Comparison of ENCODE assay signal across 26 cellular contexts in the genomic region with DNA sequence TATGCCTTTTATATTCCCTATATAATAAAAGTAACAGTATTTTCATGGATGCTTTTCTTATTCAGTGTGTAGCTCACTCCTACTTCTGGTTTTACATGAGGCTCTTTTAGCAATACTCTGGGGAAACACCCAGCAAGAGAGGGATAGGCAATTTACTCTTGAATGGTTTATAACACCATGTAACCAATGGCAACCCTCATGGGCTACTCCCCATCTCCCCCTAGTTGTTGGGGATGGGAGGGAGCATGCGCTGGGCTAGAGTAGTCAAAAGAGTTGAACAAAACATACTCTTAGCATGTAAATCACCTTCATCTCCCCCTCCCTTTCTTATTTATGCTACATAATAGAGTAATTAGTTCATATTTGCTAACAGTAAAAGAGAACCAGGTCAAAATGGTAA.
DNase-seq lines count a peak whose midpoint lies in the region; ATAC-seq, FAIRE-seq and TF ChIP-seq lines count a peak whose summit lies in the region.
"Had no signal": no experiment of that assay in that cellular context is flagged by ENCODE, and none has a peak within 500 bp of the region (broad histone marks: within the 10 kb centered on the region; RNA-seq: fewer than 3 reads in every experiment).

No MANE protein-coding gene starts in this region.

- no peak for TF ChIP-seq CTCF in NB4 (IDR thresholded peaks at IDR 0.05; ENCODE audit: low read depth, low read length)
- no peak for TF ChIP-seq CTCF in K562 (IDR thresholded peaks at IDR 0.05 in 2 of 3, conservative IDR thresholded peaks at IDR 0.05 in 1 of 3; ENCODE audit: insufficient read depth in 2 of 3, low read depth in 1 of 3, low read length in 3 of 3)
- peak; percentile 36 for TF ChIP-seq CTCF in nephron progenitor cell (IDR thresholded peaks at IDR 0.05)

- H3K4me2 ChIP-seq in K562 (ENCODE audit: insufficient read depth, low read length), result no peak overlapping the region
- H3K4me2 ChIP-seq: KMS-11 had no signal

- TF ChIP-seq POLR2A in NB4 (IDR thresholded peaks at IDR 0.05; ENCODE audit: extremely low read depth, insufficient read length), result no peak
- TF ChIP-seq POLR2A in K562 (conservative IDR thresholded peaks at IDR 0.05), result no peak

- CTCF ChIA-PET in K562 (lab: Yijun Ruan, JAX; ENCODE audit: low intra/inter-chr PET ratio), result no interaction called here

- 10% methylated on average over 1 of the region's 1 CpG for WGBS in K562 (ENCODE audit: insufficient coverage, low coverage, missing lambda C conversion rate)

- H3K27me3 Mint-ChIP-seq in nephron progenitor cell (ENCODE audit: low read depth, poor library complexity), result peaks cover 15% of the 10 kb centered on the region
- H3K27me3 Mint-ChIP-seq: activated naive CD8-positive, alpha-beta T cell treated with anti-CD3 and anti-CD28 coated beads, Interleukin-2, amount 50 U/mL, for 24 hours had no signal

- BruUV-seq in K562 (replicated peaks; lab: Mats Ljungman, UMichigan), result no TSS peak

- POLR2A ChIA-PET in K562 (lab: Yijun Ruan, JAX), result interaction anchor here (1.3 kb wide), 1 partner anchor 846 kb away, joined by 3 read pairs; no protein-coding TSS in a partner anchor

- no peak overlapping the region for H3K27ac ChIP-seq in K562 (ENCODE audit: extremely low read depth, low read depth, low read length)
- H3K27ac ChIP-seq: esophagus squamous epithelium, gastrocnemius medialis, KMS-11, SJCRH30, skin epidermis had no signal

- H3K4me1 Mint-ChIP-seq in nephron progenitor cell, result peaks cover 37% of the 10 kb centered on the region
- H3K4me1 Mint-ChIP-seq: activated CD8-positive, alpha-beta memory T cell treated with anti-CD3 and anti-CD28 coated beads, Interleukin-2, amount 10 ng/mL, durations not matched to agents 7 days and 5 days; activated naive CD8-positive, alpha-beta T cell treated with anti-CD3 and anti-CD28 coated beads, Interleukin-2, amount 50 U/mL, for 24 hours; stimulated activated memory B cell treated with anti-CD40 and anti-IgM and Interleukin-4, amounts not matched to agents 10 μg/mL and 1 μg/mL and 100 μg/mL, for 72 hours had no signal

- H3K27ac Mint-ChIP-seq in nephron progenitor cell, result no peak overlapping the region
- H3K27ac Mint-ChIP-seq: activated CD8-positive, alpha-beta memory T cell treated with anti-CD3 and anti-CD28 coated beads, Interleukin-2, amount 10 ng/mL, durations not matched to agents 7 days and 5 days; activated naive CD8-positive, alpha-beta T cell treated with anti-CD3 and anti-CD28 coated beads, Interleukin-2, amount 50 U/mL, for 24 hours; activated T-helper 2 cell treated with anti-CD3 and anti-CD28 coated beads, Interferon-gamma antibody, Interleukin-2, Interleukin-4, amounts not matched to agents 10 μg/mL and 5 μg/mL and 100 μg/mL, durations not matched to agents 14 hours and 24 hours and 36 hours; effector memory CD8-positive, alpha-beta T cell; stimulated activated memory B cell treated with anti-CD40 and anti-IgM and Interleukin-4, amounts not matched to agents 10 μg/mL and 1 μg/mL and 100 μg/mL, for 72 hours; T-helper 1 cell treated with Interleukin-12 subunit alpha and Interleukin-12 subunit beta and Interleukin-4 antibody, amounts not matched to agents 30 μg/mL and 1 μg/mL, for 36 hours had no signal

- no peak overlapping the region for H3K9ac ChIP-seq in K562 (ENCODE audit: insufficient read depth in 1 of 2, low read depth in 2 of 2, low read length in 2 of 2)
- H3K9ac ChIP-seq: KMS-11 had no signal

- no peaks in the 10 kb centered on the region for H3K9me3 Mint-ChIP-seq in nephron progenitor cell
- H3K9me3 Mint-ChIP-seq: activated naive CD8-positive, alpha-beta T cell treated with anti-CD3 and anti-CD28 coated beads, Interleukin-2, amount 50 U/mL, for 24 hours; activated T-helper 2 cell treated with anti-CD3 and anti-CD28 coated beads, Interferon-gamma antibody, Interleukin-2, Interleukin-4, amounts not matched to agents 10 μg/mL and 5 μg/mL and 100 μg/mL, durations not matched to agents 14 hours and 24 hours and 36 hours; effector memory CD8-positive, alpha-beta T cell; stimulated activated memory B cell treated with anti-CD40 and anti-IgM and Interleukin-4, amounts not matched to agents 10 μg/mL and 1 μg/mL and 100 μg/mL, for 72 hours; T-helper 1 cell treated with Interleukin-12 subunit alpha and Interleukin-12 subunit beta and Interleukin-4 antibody, amounts not matched to agents 30 μg/mL and 1 μg/mL, for 36 hours had no signal

- H3K36me3 ChIP-seq in K562 (ENCODE audit: control insufficient read depth, insufficient read depth, low read length) (no peaks in the 10 kb centered on the region), MG63 (no peaks in the 10 kb centered on the region)
- H3K36me3 ChIP-seq: esophagus squamous epithelium, gastrocnemius medialis, SJCRH30 had no signal

- no peak overlapping the region for H3K4me3 ChIP-seq in NB4 (ENCODE audit: low read depth, low read length)
- H3K4me3 ChIP-seq in K562, result no peak overlapping the region
- no peak overlapping the region for H3K4me3 ChIP-seq in MG63
- H3K4me3 ChIP-seq: esophagus squamous epithelium, gastrocnemius medialis, lung, SJCRH30, skin epidermis had no signal

- no peaks in the 10 kb centered on the region for H3K9me3 ChIP-seq in K562 (replicated peaks; ENCODE audit: control insufficient read depth, insufficient read depth, low read depth, low read length)
- H3K9me3 ChIP-seq in MG63, result no peaks in the 10 kb centered on the region
- H3K9me3 ChIP-seq: esophagus squamous epithelium, gastrocnemius medialis, SJCRH30 had no signal

- in situ Hi-C loops in K562 (cut with MboI), result no loop called here

- no peak for TF ChIP-seq EP300 in K562 (IDR thresholded peaks at IDR 0.05; ENCODE audit: low read length)

- no peaks in the 10 kb centered on the region for H3K79me2 ChIP-seq in K562 (ENCODE audit: control insufficient read depth, insufficient read depth, low read length)

- H3K9me1 ChIP-seq in K562 (ENCODE audit: control insufficient read depth, insufficient read depth, low read length), result no peaks in the 10 kb centered on the region

- no peak overlapping the region for H2AFZ ChIP-seq in K562 (ENCODE audit: low read depth, low read length)

- ATAC-seq in K562 (peak; percentile 57; the same call in 2 of the 3 replicates), GM19023 (IDR thresholded peaks at IDR 0.05; ENCODE audit: unreplicated experiment) (no peak)
- ATAC-seq: activated CD8-positive, alpha-beta memory T cell treated with anti-CD3 and anti-CD28 coated beads, Interleukin-2, amount 10 ng/mL, durations not matched to agents 7 days and 5 days; activated naive CD8-positive, alpha-beta T cell treated with anti-CD3 and anti-CD28 coated beads, Interleukin-2, amount 50 U/mL, for 24 hours; effector memory CD8-positive, alpha-beta T cell; gastrocnemius medialis; Panc1; stimulated activated memory B cell treated with anti-CD40 and anti-IgM and Interleukin-4, amounts not matched to agents 10 μg/mL and 1 μg/mL and 100 μg/mL, for 72 hours had no signal

- intact Hi-C loops in K562 (cut with micrococcal nuclease), result no loop called here

- peaks cover 12 to 13% of the 10 kb centered on the region in 2 experiments; a peak in 4 of 5 replicates for H3K27me3 ChIP-seq in K562 (ENCODE audit: control insufficient read depth in 2 of 2, insufficient read depth in 2 of 2, low read length in 2 of 2)
- H3K27me3 ChIP-seq in MG63, result no peaks in the 10 kb centered on the region
- H3K27me3 ChIP-seq: esophagus squamous epithelium, gastrocnemius medialis, SJCRH30 had no signal

- no peak for FAIRE-seq in K562 (lab: Jason Lieb, UNC)
- FAIRE-seq: HTR-8/SVneo had no signal

- no peak for TF ChIP-seq RAD21 in K562 (CRISPR knock-in tag; conservative IDR thresholded peaks at IDR 0.05 in 1 of 2, IDR thresholded peaks at IDR 0.05 in 1 of 2)

- no peaks in the 10 kb centered on the region for H4K20me1 ChIP-seq in K562 (replicated peaks; ENCODE audit: control insufficient read depth, insufficient read depth, low read length)

- DNase-seq in NCI-H2227 (lab: John Stamatoyannopoulos, UW; ENCODE audit: unreplicated experiment) (peak; percentile 3), NCI-H2227 treated with DMSO at 0.1 percent for 48 hours (lab: John Stamatoyannopoulos, UW) (no peak), NB4 (ENCODE audit: low read depth) (peak; percentile 31), K562 (ENCODE audit: extremely low read depth in 1 of 4, low spot score in 3 of 4) (peak; percentile 16 to 76 (median 58)), nephron progenitor cell (no peak), cortex of kidney (lab: John Stamatoyannopoulos, UW) (no peak), MG63 (no peak)
- DNase-seq: activated CD4-positive, alpha-beta T cell treated with anti-CD3 and anti-CD28 coated beads for 48 hours; activated CD8-positive, alpha-beta memory T cell treated with anti-CD3 and anti-CD28 coated beads, Interleukin-2, amount 10 ng/mL, durations not matched to agents 7 days and 5 days; activated naive CD8-positive, alpha-beta T cell treated with anti-CD3 and anti-CD28 coated beads, Interleukin-2, amount 50 U/mL, for 24 hours; effector memory CD8-positive, alpha-beta T cell; esophagus squamous epithelium; gastrocnemius medialis; GF-D8; NCI-H1048; SJCRH30 had no signal

- no peak overlapping the region for H3K4me3 Mint-ChIP-seq in nephron progenitor cell
- H3K4me3 Mint-ChIP-seq: activated CD8-positive, alpha-beta memory T cell treated with anti-CD3 and anti-CD28 coated beads, Interleukin-2, amount 10 ng/mL, durations not matched to agents 7 days and 5 days; activated naive CD8-positive, alpha-beta T cell treated with anti-CD3 and anti-CD28 coated beads, Interleukin-2, amount 50 U/mL, for 24 hours; brain; effector memory CD8-positive, alpha-beta T cell; stimulated activated memory B cell treated with anti-CD40 and anti-IgM and Interleukin-4, amounts not matched to agents 10 μg/mL and 1 μg/mL and 100 μg/mL, for 72 hours; T-helper 1 cell treated with Interleukin-12 subunit alpha and Interleukin-12 subunit beta and Interleukin-4 antibody, amounts not matched to agents 30 μg/mL and 1 μg/mL, for 36 hours had no signal

- H3K36me3 Mint-ChIP-seq in nephron progenitor cell (ENCODE audit: low read depth), result no peaks in the 10 kb centered on the region
- H3K36me3 Mint-ChIP-seq: activated CD8-positive, alpha-beta memory T cell treated with anti-CD3 and anti-CD28 coated beads, Interleukin-2, amount 10 ng/mL, durations not matched to agents 7 days and 5 days; brain; stimulated activated memory B cell treated with anti-CD40 and anti-IgM and Interleukin-4, amounts not matched to agents 10 μg/mL and 1 μg/mL and 100 μg/mL, for 72 hours had no signal

- H3K4me1 ChIP-seq in K562 (replicated peaks in 1 of 2; ENCODE audit: control insufficient read depth in 2 of 2, insufficient read depth in 2 of 2, low read length in 2 of 2), result peaks cover 0 to 5% of the 10 kb centered on the region in 2 experiments; a peak in 2 of 5 replicates
- H3K4me1 ChIP-seq: esophagus squamous epithelium, gastrocnemius medialis, SJCRH30 had no signal

TF ChIP-seq in K562, 482 proteins besides CTCF, POLR2A, EP300 and RAD21:
- TF ChIP-seq NRF1 (conservative IDR thresholded peaks at IDR 0.05 in 1 of 2, IDR thresholded peaks at IDR 0.05 in 1 of 2) (peak; percentile 34 to 64; a peak in 3 of 4 replicates), RFX1 (IDR thresholded peaks at IDR 0.05) (peak; percentile 78), FOSL1 (tag; conservative IDR thresholded peaks at IDR 0.05) (no peak)

Comparison
In these comparisons a context has a peak if more than half of its experiments do, and no peak if none do; other contexts are left out.
1. DNase-seq: peak in NCI-H2227 (single experiment), NB4 (single experiment) and K562 (4 of 4); none in NCI-H2227 treated with DMSO at 0.1 percent for 48 hours (single experiment), nephron progenitor cell (single experiment), cortex of kidney (single experiment) and MG63 (single experiment).